ENCODE assay signal across 25 cellular contexts in the genomic region with DNA sequence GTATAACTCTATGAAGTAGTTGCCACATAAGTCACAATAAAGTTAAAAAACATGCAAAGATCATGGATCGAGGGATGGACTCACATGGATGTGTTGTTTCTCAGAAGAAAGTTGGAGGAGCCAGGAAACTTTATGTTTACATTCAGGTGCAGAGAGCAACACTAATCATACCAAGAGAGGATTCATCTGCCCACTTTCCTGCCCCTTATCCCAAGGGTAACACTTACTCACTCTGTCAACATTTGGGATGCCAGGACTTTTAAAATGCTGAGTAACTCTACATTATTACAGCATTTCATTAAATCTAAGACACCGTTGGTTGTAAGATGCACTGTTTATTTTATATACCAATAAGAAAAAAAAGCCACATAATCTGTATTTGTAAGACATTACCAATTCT.
A peak's percentile ranks its signal among the peaks of the same experiment; 100 is the strongest.
DNase-seq lines count a peak whose midpoint lies in the region; ATAC-seq and TF ChIP-seq lines count a peak whose summit lies in the region.
"Had no signal": no experiment of that assay in that cellular context is flagged by ENCODE, and none has a peak within 500 bp of the region (broad histone marks: within the 10 kb centered on the region; RNA-seq: fewer than 3 reads in every experiment).

No MANE protein-coding gene starts in this region.

- no peak for TF ChIP-seq POLR2A in Peyer's patch (IDR thresholded peaks at IDR 0.05)

- H3K4me3 ChIP-seq in SJCRH30 (no peak overlapping the region), Peyer's patch (no peak overlapping the region)
- H3K4me3 ChIP-seq: BLaER1, left lung, ovary, right lobe of liver, transverse colon had no signal

- peak; percentile 50 for DNase-seq in A172 (ENCODE audit: low spot score)
- peak; percentile 59 for DNase-seq in HT1080 (ENCODE audit: low read depth)
- peak; percentile 50 to 54 for DNase-seq in foreskin keratinocyte
- DNase-seq in NCI-H2081 treated with DMSO at 0.1 percent for 48 hours (lab: John Stamatoyannopoulos, UW), result no peak
- DNase-seq in SJCRH30, result no peak
- DNase-seq in islet precursor cell, result no peak
- DNase-seq in Peyer's patch, result no peak
- DNase-seq: ACHN; activated CD4-positive, alpha-beta T cell treated with anti-CD3 and anti-CD28 coated beads for 1 hour; activated CD8-positive, alpha-beta memory T cell treated with anti-CD3 and anti-CD28 coated beads, Interleukin-2, amount 10 ng/mL, durations not matched to agents 7 days and 5 days; aorta; endodermal cell; H7; left lung; natural killer cell; NCI-H146; NCI-H524 treated with DMSO at 0.1 percent for 48 hours; ovary; right lobe of liver; stimulated activated CD8-positive, alpha-beta memory T cell treated with anti-CD3 and anti-CD28 coated beads, Interleukin-4, amount 100 ng/mL, for 48 hours; SW 1271; transverse colon had no signal

- H3K4me1 ChIP-seq in foreskin keratinocyte, result peaks cover 6% of the 10 kb centered on the region
- no peaks in the 10 kb centered on the region for H3K4me1 ChIP-seq in SJCRH30
- no peaks in the 10 kb centered on the region for H3K4me1 ChIP-seq in Peyer's patch
- H3K4me1 ChIP-seq: BLaER1, left lung, right lobe of liver, transverse colon had no signal

- TF ChIP-seq CTCF in VCaP (conservative IDR thresholded peaks at IDR 0.05) (no peak), foreskin keratinocyte (conservative IDR thresholded peaks at IDR 0.05) (no peak), Peyer's patch (IDR thresholded peaks at IDR 0.05) (no peak)

- ATAC-seq in foreskin keratinocyte, result peak; percentile 45
- ATAC-seq: activated CD8-positive, alpha-beta memory T cell treated with anti-CD3 and anti-CD28 coated beads, Interleukin-2, amount 10 ng/mL, durations not matched to agents 7 days and 5 days; left lung; natural killer cell; right lobe of liver; Right ventricle myocardium inferior had no signal

- H3K9me3 ChIP-seq in SJCRH30 (replicated peaks) (peaks cover 3% of the 10 kb centered on the region; the same call in 1 of the 2 replicates), Peyer's patch (no peaks in the 10 kb centered on the region)
- H3K9me3 ChIP-seq: BLaER1, left lung, ovary, right lobe of liver, transverse colon had no signal

- H3K36me3 ChIP-seq in SJCRH30, result no peaks in the 10 kb centered on the region
- H3K36me3 ChIP-seq in Peyer's patch, result no peaks in the 10 kb centered on the region
- H3K36me3 ChIP-seq: BLaER1, left lung, ovary, right lobe of liver, transverse colon had no signal

- H3K27ac ChIP-seq in VCaP (peak overlapping the region; percentile 88), foreskin keratinocyte (no peak overlapping the region), SJCRH30 (no peak overlapping the region), Peyer's patch (no peak overlapping the region)
- H3K27ac ChIP-seq: BLaER1, left lung, ovary, right lobe of liver, transverse colon had no signal

- no peaks in the 10 kb centered on the region for H3K27me3 ChIP-seq in foreskin keratinocyte
- no peaks in the 10 kb centered on the region for H3K27me3 ChIP-seq in SJCRH30
- H3K27me3 ChIP-seq in Peyer's patch, result no peaks in the 10 kb centered on the region
- H3K27me3 ChIP-seq: BLaER1, left lung, ovary, right lobe of liver, transverse colon had no signal

Comparison
In these comparisons a context has a peak if more than half of its experiments do, and no peak if none do; other contexts are left out.
1. DNase-seq: peak in A172 (single experiment), HT1080 (single experiment) and foreskin keratinocyte (2 of 2); none in NCI-H2081 treated with DMSO at 0.1 percent for 48 hours (single experiment), SJCRH30 (0 of 2), islet precursor cell (single experiment) and Peyer's patch (0 of 3).